ENCODE assay signal across 1 cellular context in genomic region chr22:29769723-29770321, GRCh38.
TF ChIP-seq lines count a peak whose summit lies in the region.

No MANE protein-coding gene starts in this region.

TF ChIP-seq in HepG2, 621 proteins besides CTCF, POLR2A, EP300 and RAD21 (continued from another document and continues in another):
- no peak for TF ChIP-seq ZNF639 (CRISPR knock-in tag; conservative IDR thresholded peaks at IDR 0.05)
- 0 out of 2 replicates have a peak, but pooled peaks have one; percentile 21 for TF ChIP-seq ARNTL (CRISPR knock-in tag; IDR thresholded peaks at IDR 0.05)
- TF ChIP-seq ZBTB26 (CRISPR knock-in tag; IDR thresholded peaks at IDR 0.05; ENCODE audit: borderline replicate concordance): no peak
- no peak for TF ChIP-seq ZNF598 (CRISPR knock-in tag; IDR thresholded peaks at IDR 0.05; ENCODE audit: borderline replicate concordance)
- TF ChIP-seq PHF20 (CRISPR knock-in tag; IDR thresholded peaks at IDR 0.05): no peak
- TF ChIP-seq, protein P1, sequence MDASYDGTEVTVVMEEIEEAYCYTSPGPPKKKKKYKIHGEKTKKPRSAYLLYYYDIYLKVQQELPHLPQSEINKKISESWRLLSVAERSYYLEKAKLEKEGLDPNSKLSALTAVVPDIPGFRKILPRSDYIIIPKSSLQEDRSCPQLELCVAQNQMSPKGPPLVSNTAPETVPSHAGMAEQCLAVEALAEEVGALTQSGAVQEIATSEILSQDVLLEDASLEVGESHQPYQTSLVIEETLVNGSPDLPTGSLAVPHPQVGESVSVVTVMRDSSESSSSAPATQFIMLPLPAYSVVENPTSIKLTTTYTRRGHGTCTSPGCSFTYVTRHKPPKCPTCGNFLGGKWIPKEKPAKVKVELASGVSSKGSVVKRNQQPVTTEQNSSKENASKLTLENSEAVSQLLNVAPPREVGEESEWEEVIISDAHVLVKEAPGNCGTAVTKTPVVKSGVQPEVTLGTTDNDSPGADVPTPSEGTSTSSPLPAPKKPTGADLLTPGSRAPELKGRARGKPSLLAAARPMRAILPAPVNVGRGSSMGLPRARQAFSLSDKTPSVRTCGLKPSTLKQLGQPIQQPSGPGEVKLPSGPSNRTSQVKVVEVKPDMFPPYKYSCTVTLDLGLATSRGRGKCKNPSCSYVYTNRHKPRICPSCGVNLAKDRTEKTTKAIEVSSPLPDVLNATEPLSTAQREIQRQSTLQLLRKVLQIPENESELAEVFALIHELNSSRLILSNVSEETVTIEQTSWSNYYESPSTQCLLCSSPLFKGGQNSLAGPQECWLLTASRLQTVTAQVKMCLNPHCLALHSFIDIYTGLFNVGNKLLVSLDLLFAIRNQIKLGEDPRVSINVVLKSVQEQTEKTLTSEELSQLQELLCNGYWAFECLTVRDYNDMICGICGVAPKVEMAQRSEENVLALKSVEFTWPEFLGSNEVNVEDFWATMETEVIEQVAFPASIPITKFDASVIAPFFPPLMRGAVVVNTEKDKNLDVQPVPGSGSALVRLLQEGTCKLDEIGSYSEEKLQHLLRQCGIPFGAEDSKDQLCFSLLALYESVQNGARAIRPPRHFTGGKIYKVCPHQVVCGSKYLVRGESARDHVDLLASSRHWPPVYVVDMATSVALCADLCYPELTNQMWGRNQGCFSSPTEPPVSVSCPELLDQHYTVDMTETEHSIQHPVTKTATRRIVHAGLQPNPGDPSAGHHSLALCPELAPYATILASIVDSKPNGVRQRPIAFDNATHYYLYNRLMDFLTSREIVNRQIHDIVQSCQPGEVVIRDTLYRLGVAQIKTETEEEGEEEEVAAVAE (CRISPR knock-in tag; IDR thresholded peaks at IDR 0.05; ENCODE audit: borderline replicate concordance): no peak
- no peak for TF ChIP-seq ZNF367 (CRISPR knock-in tag; IDR thresholded peaks at IDR 0.05; ENCODE audit: borderline replicate concordance)
- peak; percentile 67 for TF ChIP-seq ZFP36 (IDR thresholded peaks at IDR 0.05; ENCODE audit: borderline replicate concordance, low read depth, low read length, partially characterized antibody)
- TF ChIP-seq HMG20A (CRISPR knock-in tag; IDR thresholded peaks at IDR 0.05; ENCODE audit: borderline replicate concordance): peak; percentile 83
- TF ChIP-seq, protein P2, sequence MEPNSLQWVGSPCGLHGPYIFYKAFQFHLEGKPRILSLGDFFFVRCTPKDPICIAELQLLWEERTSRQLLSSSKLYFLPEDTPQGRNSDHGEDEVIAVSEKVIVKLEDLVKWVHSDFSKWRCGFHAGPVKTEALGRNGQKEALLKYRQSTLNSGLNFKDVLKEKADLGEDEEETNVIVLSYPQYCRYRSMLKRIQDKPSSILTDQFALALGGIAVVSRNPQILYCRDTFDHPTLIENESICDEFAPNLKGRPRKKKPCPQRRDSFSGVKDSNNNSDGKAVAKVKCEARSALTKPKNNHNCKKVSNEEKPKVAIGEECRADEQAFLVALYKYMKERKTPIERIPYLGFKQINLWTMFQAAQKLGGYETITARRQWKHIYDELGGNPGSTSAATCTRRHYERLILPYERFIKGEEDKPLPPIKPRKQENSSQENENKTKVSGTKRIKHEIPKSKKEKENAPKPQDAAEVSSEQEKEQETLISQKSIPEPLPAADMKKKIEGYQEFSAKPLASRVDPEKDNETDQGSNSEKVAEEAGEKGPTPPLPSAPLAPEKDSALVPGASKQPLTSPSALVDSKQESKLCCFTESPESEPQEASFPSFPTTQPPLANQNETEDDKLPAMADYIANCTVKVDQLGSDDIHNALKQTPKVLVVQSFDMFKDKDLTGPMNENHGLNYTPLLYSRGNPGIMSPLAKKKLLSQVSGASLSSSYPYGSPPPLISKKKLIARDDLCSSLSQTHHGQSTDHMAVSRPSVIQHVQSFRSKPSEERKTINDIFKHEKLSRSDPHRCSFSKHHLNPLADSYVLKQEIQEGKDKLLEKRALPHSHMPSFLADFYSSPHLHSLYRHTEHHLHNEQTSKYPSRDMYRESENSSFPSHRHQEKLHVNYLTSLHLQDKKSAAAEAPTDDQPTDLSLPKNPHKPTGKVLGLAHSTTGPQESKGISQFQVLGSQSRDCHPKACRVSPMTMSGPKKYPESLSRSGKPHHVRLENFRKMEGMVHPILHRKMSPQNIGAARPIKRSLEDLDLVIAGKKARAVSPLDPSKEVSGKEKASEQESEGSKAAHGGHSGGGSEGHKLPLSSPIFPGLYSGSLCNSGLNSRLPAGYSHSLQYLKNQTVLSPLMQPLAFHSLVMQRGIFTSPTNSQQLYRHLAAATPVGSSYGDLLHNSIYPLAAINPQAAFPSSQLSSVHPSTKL (CRISPR knock-in tag; IDR thresholded peaks at IDR 0.05): peak; percentile 95
- TF ChIP-seq, protein P3, sequence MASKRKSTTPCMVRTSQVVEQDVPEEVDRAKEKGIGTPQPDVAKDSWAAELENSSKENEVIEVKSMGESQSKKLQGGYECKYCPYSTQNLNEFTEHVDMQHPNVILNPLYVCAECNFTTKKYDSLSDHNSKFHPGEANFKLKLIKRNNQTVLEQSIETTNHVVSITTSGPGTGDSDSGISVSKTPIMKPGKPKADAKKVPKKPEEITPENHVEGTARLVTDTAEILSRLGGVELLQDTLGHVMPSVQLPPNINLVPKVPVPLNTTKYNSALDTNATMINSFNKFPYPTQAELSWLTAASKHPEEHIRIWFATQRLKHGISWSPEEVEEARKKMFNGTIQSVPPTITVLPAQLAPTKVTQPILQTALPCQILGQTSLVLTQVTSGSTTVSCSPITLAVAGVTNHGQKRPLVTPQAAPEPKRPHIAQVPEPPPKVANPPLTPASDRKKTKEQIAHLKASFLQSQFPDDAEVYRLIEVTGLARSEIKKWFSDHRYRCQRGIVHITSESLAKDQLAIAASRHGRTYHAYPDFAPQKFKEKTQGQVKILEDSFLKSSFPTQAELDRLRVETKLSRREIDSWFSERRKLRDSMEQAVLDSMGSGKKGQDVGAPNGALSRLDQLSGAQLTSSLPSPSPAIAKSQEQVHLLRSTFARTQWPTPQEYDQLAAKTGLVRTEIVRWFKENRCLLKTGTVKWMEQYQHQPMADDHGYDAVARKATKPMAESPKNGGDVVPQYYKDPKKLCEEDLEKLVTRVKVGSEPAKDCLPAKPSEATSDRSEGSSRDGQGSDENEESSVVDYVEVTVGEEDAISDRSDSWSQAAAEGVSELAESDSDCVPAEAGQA (IDR thresholded peaks at IDR 0.05; ENCODE audit: low read depth): no peak
- TF ChIP-seq, protein P3 (CRISPR knock-in tag; IDR thresholded peaks at IDR 0.05; ENCODE audit: borderline replicate concordance): no peak
- TF ChIP-seq ZNF143 (CRISPR knock-in tag; IDR thresholded peaks at IDR 0.05): no peak
- TF ChIP-seq, protein P4, sequence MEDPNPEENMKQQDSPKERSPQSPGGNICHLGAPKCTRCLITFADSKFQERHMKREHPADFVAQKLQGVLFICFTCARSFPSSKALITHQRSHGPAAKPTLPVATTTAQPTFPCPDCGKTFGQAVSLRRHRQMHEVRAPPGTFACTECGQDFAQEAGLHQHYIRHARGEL (CRISPR knock-in tag; IDR thresholded peaks at IDR 0.05): no peak
- TF ChIP-seq KDM4B (CRISPR knock-in tag; IDR thresholded peaks at IDR 0.05): 0 out of 2 replicates have a peak, but pooled peaks have one; percentile 38
- TF ChIP-seq NONO (IDR thresholded peaks at IDR 0.05): no peak
- 0 out of 2 replicates have a peak, but pooled peaks have one; percentile 29 for TF ChIP-seq NONO (CRISPR knock-in tag; conservative IDR thresholded peaks at IDR 0.05)
- TF ChIP-seq GATA4 (IDR thresholded peaks at IDR 0.05; ENCODE audit: borderline replicate concordance, low read depth): peak; percentile 58; the same call in 1 of the 2 replicates
- TF ChIP-seq ZNF12 (CRISPR knock-in tag; IDR thresholded peaks at IDR 0.05): 0 out of 2 replicates have a peak, but pooled peaks have one; percentile 23
- TF ChIP-seq GATAD2A (CRISPR knock-in tag; IDR thresholded peaks at IDR 0.05): peak; percentile 82
- TF ChIP-seq RFX3 (CRISPR knock-in tag; IDR thresholded peaks at IDR 0.05): no peak
- no peak for TF ChIP-seq ZNF18 (CRISPR knock-in tag; IDR thresholded peaks at IDR 0.05; ENCODE audit: insufficient replicate concordance)
- TF ChIP-seq ZNF777 (CRISPR knock-in tag; IDR thresholded peaks at IDR 0.05): no peak
- TF ChIP-seq CHD4 (IDR thresholded peaks at IDR 0.05; ENCODE audit: borderline replicate concordance, low read length): no peak
- no peak for TF ChIP-seq ZNF878 (CRISPR knock-in tag; IDR thresholded peaks at IDR 0.05)
- TF ChIP-seq SP4 (CRISPR knock-in tag; IDR thresholded peaks at IDR 0.05): 0 out of 2 replicates have a peak, but pooled peaks have one; percentile 1
- TF ChIP-seq SMAD3 (CRISPR knock-in tag; IDR thresholded peaks at IDR 0.05): no peak
- 0 out of 2 replicates have a peak, but pooled peaks have one; percentile 62 for TF ChIP-seq MBD4 (IDR thresholded peaks at IDR 0.05; ENCODE audit: borderline replicate concordance, low read length)
- TF ChIP-seq ZNF205 (CRISPR knock-in tag; IDR thresholded peaks at IDR 0.05): no peak
- TF ChIP-seq ZC3H13 (CRISPR knock-in tag; IDR thresholded peaks at IDR 0.05): no peak
- TF ChIP-seq ZNF44 (CRISPR knock-in tag; IDR thresholded peaks at IDR 0.05): no peak
- no peak for TF ChIP-seq ZNF496 (CRISPR knock-in tag; IDR thresholded peaks at IDR 0.05; ENCODE audit: insufficient replicate concordance)
- peak; percentile 54; the same call in 1 of the 2 replicates for TF ChIP-seq RFX5 (IDR thresholded peaks at IDR 0.05; ENCODE audit: low read depth, low read length)
- no peak for TF ChIP-seq CBX1 (IDR thresholded peaks at IDR 0.05; ENCODE audit: low read depth)
- no peak for TF ChIP-seq ZNF605 (CRISPR knock-in tag; IDR thresholded peaks at IDR 0.05)
- no peak for TF ChIP-seq ZSCAN20 (CRISPR knock-in tag; IDR thresholded peaks at IDR 0.05; ENCODE audit: borderline replicate concordance)
- peak; percentile 75 for TF ChIP-seq HDAC2 (CRISPR knock-in tag; IDR thresholded peaks at IDR 0.05)
- TF ChIP-seq ZNF343 (CRISPR knock-in tag; IDR thresholded peaks at IDR 0.05): 0 out of 2 replicates have a peak, but pooled peaks have one; percentile 43
- peak; percentile 81; the same call in 1 of the 2 replicates for TF ChIP-seq ZKSCAN8 (CRISPR knock-in tag; IDR thresholded peaks at IDR 0.05; ENCODE audit: borderline replicate concordance)
- TF ChIP-seq, protein P5, sequence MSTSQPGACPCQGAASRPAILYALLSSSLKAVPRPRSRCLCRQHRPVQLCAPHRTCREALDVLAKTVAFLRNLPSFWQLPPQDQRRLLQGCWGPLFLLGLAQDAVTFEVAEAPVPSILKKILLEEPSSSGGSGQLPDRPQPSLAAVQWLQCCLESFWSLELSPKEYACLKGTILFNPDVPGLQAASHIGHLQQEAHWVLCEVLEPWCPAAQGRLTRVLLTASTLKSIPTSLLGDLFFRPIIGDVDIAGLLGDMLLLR (CRISPR knock-in tag; IDR thresholded peaks at IDR 0.05): no peak
- no peak for TF ChIP-seq PHB2 (IDR thresholded peaks at IDR 0.05; ENCODE audit: partially characterized antibody)
- peak; percentile 76 for TF ChIP-seq ZGPAT (CRISPR knock-in tag; IDR thresholded peaks at IDR 0.05)
- TF ChIP-seq ATRX (CRISPR knock-in tag; IDR thresholded peaks at IDR 0.05; ENCODE audit: borderline replicate concordance): no peak
